8 cellular contexts compared by ENCODE assay signal in genomic region chr11:67252831-67253239, GRCh38. TPM values are rescaled to one million over a fixed set of nuclear protein-coding genes. Genes with fewer than 3 reads are reported as not detected.
A peak's percentile ranks its signal among the peaks of the same experiment; 100 is the strongest.
DNase-seq lines count a peak whose midpoint lies in the region; ATAC-seq and TF ChIP-seq lines count a peak whose summit lies in the region.

No MANE protein-coding gene starts in this region.

- H3K36me3 Mint-ChIP-seq in CD8-positive, alpha-beta T cell: peaks cover 96% of the 10 kb centered on the region
- peaks cover 79% of the 10 kb centered on the region for H3K36me3 Mint-ChIP-seq in activated CD4-positive, alpha-beta memory T cell treated with anti-CD3 and anti-CD28 coated beads for 36 hours
- peaks cover 66% of the 10 kb centered on the region for H3K36me3 Mint-ChIP-seq in stimulated activated memory B cell treated with anti-CD40 and anti-IgM and Interleukin-4, amounts not matched to agents 10 μg/mL and 1 μg/mL and 100 μg/mL, for 72 hours

- H3K27me3 ChIP-seq in CD8-positive, alpha-beta T cell (ENCODE audit: insufficient read depth, low read length): no peaks in the 10 kb centered on the region
- H3K27me3 ChIP-seq in heart right ventricle: no peaks in the 10 kb centered on the region
- H3K27me3 ChIP-seq in effector memory CD4-positive, alpha-beta T cell (replicated peaks; ENCODE audit: control insufficient read depth, insufficient read depth, low read length, poor library complexity, severe bottlenecking): no peaks in the 10 kb centered on the region

- CTCF ChIA-PET in CD8-positive, alpha-beta T cell (lab: Charles Lee): interaction anchor here (1.2 to 3.0 kb wide), 5 partner anchors 10 to 101 kb away, joined by 3 to 28 read pairs (median 8); partner anchors contain the start of gene POLD4
- CTCF ChIA-PET in activated CD4-positive, alpha-beta memory T cell treated with anti-CD3 and anti-CD28 coated beads for 36 hours (lab: Charles Lee): interaction anchor here (0.7 to 5.4 kb wide), 8 partner anchors 10 to 99 kb away, joined by 3 to 36 read pairs (median 6); no protein-coding TSS in a partner anchor

- H3K4me1 Mint-ChIP-seq in CD8-positive, alpha-beta T cell (ENCODE audit: low read depth): peaks cover 37% of the 10 kb centered on the region
- H3K4me1 Mint-ChIP-seq in activated CD4-positive, alpha-beta memory T cell treated with anti-CD3 and anti-CD28 coated beads for 36 hours (ENCODE audit: low read depth): peaks cover 39% of the 10 kb centered on the region
- peaks cover 20% of the 10 kb centered on the region for H3K4me1 Mint-ChIP-seq in stimulated activated memory B cell treated with anti-CD40 and anti-IgM and Interleukin-4, amounts not matched to agents 10 μg/mL and 1 μg/mL and 100 μg/mL, for 72 hours

- DNase-seq in CD8-positive, alpha-beta T cell: peak in 2 of 7 experiments; percentile 37 to 58
- peak; percentile 45 for DNase-seq in HT1080 (ENCODE audit: low read depth)
- DNase-seq in activated CD4-positive, alpha-beta memory T cell treated with anti-CD3 and anti-CD28 coated beads for 36 hours: peak; percentile 49
- peak in 1 of 2 donors; percentile 31 for DNase-seq in heart right ventricle
- DNase-seq in effector memory CD4-positive, alpha-beta T cell: no peak
- DNase-seq in DMS114 treated with DMSO at 0.1 percent for 48 hours (lab: John Stamatoyannopoulos, UW; ENCODE audit: unreplicated experiment): no peak

- intact Hi-C loops in CD8-positive, alpha-beta T cell (cut with DNase I, micrococcal nuclease): no loop called here
- intact Hi-C loops in activated CD4-positive, alpha-beta memory T cell treated with anti-CD3 and anti-CD28 coated beads for 36 hours (cut with micrococcal nuclease): no loop called here
- intact Hi-C loops in heart right ventricle (cut with DNase I): no loop called here

- peak; percentile 76 for ATAC-seq in CD8-positive, alpha-beta T cell
- ATAC-seq in heart right ventricle (peak in 7 of 8 donors; percentile 44 to 70 (median 62)), HG03196 (IDR thresholded peaks at IDR 0.05; ENCODE audit: unreplicated experiment) (no peak)
- peak; percentile 63 for ATAC-seq in stimulated activated memory B cell treated with anti-CD40 and anti-IgM and Interleukin-4, amounts not matched to agents 10 μg/mL and 1 μg/mL and 100 μg/mL, for 72 hours

- no peaks in the 10 kb centered on the region for H3K9me3 ChIP-seq in CD8-positive, alpha-beta T cell (ENCODE audit: low read length)
- no peaks in the 10 kb centered on the region for H3K9me3 ChIP-seq in heart right ventricle
- no peaks in the 10 kb centered on the region for H3K9me3 ChIP-seq in effector memory CD4-positive, alpha-beta T cell (ENCODE audit: control insufficient read depth, low read length)

- H3K27me3 Mint-ChIP-seq in CD8-positive, alpha-beta T cell (ENCODE audit: low read depth): no peaks in the 10 kb centered on the region
- H3K27me3 Mint-ChIP-seq in activated CD4-positive, alpha-beta memory T cell treated with anti-CD3 and anti-CD28 coated beads for 36 hours: no peaks in the 10 kb centered on the region
- H3K27me3 Mint-ChIP-seq in stimulated activated memory B cell treated with anti-CD40 and anti-IgM and Interleukin-4, amounts not matched to agents 10 μg/mL and 1 μg/mL and 100 μg/mL, for 72 hours: no peaks in the 10 kb centered on the region

- TF ChIP-seq CTCF in CD8-positive, alpha-beta T cell (IDR thresholded peaks at IDR 0.05): peak; percentile 23
- peak in 7 of 9 donors; percentile 22 to 49 (median 30) for TF ChIP-seq CTCF in heart right ventricle (IDR thresholded peaks at IDR 0.05)

- peaks cover 92% of the 10 kb centered on the region for H3K36me3 ChIP-seq in CD8-positive, alpha-beta T cell (ENCODE audit: insufficient read depth, low read length)
- peaks cover 6 to 100% (median 84%) of the 10 kb centered on the region in 9 donors for H3K36me3 ChIP-seq in heart right ventricle
- H3K36me3 ChIP-seq in effector memory CD4-positive, alpha-beta T cell (ENCODE audit: control insufficient read depth, insufficient read depth, low read length): peaks cover 94% of the 10 kb centered on the region

- no peak overlapping the region for H3K4me3 ChIP-seq in CD8-positive, alpha-beta T cell (ENCODE audit: low read depth, low read length)
- H3K4me3 ChIP-seq in heart right ventricle: no peak overlapping the region
- no peak overlapping the region for H3K4me3 ChIP-seq in effector memory CD4-positive, alpha-beta T cell (ENCODE audit: insufficient read depth, low read depth, low read length, poor library complexity, severe bottlenecking)

- no peaks in the 10 kb centered on the region for H3K9me3 Mint-ChIP-seq in CD8-positive, alpha-beta T cell
- H3K9me3 Mint-ChIP-seq in activated CD4-positive, alpha-beta memory T cell treated with anti-CD3 and anti-CD28 coated beads for 36 hours: no peaks in the 10 kb centered on the region
- H3K9me3 Mint-ChIP-seq in stimulated activated memory B cell treated with anti-CD40 and anti-IgM and Interleukin-4, amounts not matched to agents 10 μg/mL and 1 μg/mL and 100 μg/mL, for 72 hours: no peaks in the 10 kb centered on the region

- H3K27ac ChIP-seq in CD8-positive, alpha-beta T cell (ENCODE audit: low read depth, low read length): no peak overlapping the region
- H3K27ac ChIP-seq in heart right ventricle: no peak overlapping the region
- H3K27ac ChIP-seq in effector memory CD4-positive, alpha-beta T cell (ENCODE audit: insufficient read depth, low read length, poor library complexity, severe bottlenecking): no peak overlapping the region

- WGBS in heart right ventricle, 2 donors: 81 to 84% methylated on average over 4 of the region's 4 CpGs

- POLR2A ChIA-PET in CD8-positive, alpha-beta T cell (lab: Charles Lee): interaction anchor here (0.8 to 2.4 kb wide), 3 partner anchors 12 to 65 kb away, joined by 3 to 17 read pairs (median 8); no protein-coding TSS in a partner anchor
- POLR2A ChIA-PET in activated CD4-positive, alpha-beta memory T cell treated with anti-CD3 and anti-CD28 coated beads for 36 hours (lab: Charles Lee): interaction anchor here (1.5 to 3.0 kb wide), 2 partner anchors 12 to 50 kb away, joined by 3 to 10 read pairs; no protein-coding TSS in a partner anchor

- no peak overlapping the region for H3K4me3 Mint-ChIP-seq in CD8-positive, alpha-beta T cell
- no peak overlapping the region for H3K4me3 Mint-ChIP-seq in activated CD4-positive, alpha-beta memory T cell treated with anti-CD3 and anti-CD28 coated beads for 36 hours
- H3K4me3 Mint-ChIP-seq in stimulated activated memory B cell treated with anti-CD40 and anti-IgM and Interleukin-4, amounts not matched to agents 10 μg/mL and 1 μg/mL and 100 μg/mL, for 72 hours: no peak overlapping the region

- H3K27ac Mint-ChIP-seq in CD8-positive, alpha-beta T cell: peak overlapping the region; percentile 53
- peak overlapping the region; percentile 61 for H3K27ac Mint-ChIP-seq in activated CD4-positive, alpha-beta memory T cell treated with anti-CD3 and anti-CD28 coated beads for 36 hours
- no peak overlapping the region for H3K27ac Mint-ChIP-seq in stimulated activated memory B cell treated with anti-CD40 and anti-IgM and Interleukin-4, amounts not matched to agents 10 μg/mL and 1 μg/mL and 100 μg/mL, for 72 hours

- H3K4me1 ChIP-seq in CD8-positive, alpha-beta T cell (ENCODE audit: insufficient read depth, low read length): peaks cover 21% of the 10 kb centered on the region
- peaks cover 0 to 41% (median 14%) of the 10 kb centered on the region in 9 donors for H3K4me1 ChIP-seq in heart right ventricle
- H3K4me1 ChIP-seq in effector memory CD4-positive, alpha-beta T cell (ENCODE audit: control insufficient read depth, insufficient read depth, low read length, poor library complexity, severe bottlenecking): peaks cover 8% of the 10 kb centered on the region

RNA-seq across cellular contexts. Expression of gene GRK2, which starts 13.4 kb away (rescaled TPM):
- 100 to 1,000 TPM; 356 to 371 TPM for total RNA-seq in CD8-positive, alpha-beta T cell
- 42.6 and 51.5 TPM in 2 replicates for total RNA-seq in HT1080 (2014; rRNA removed; shearing (Covaris generic))
- polyA plus RNA-seq in HT1080 (2015; cell fraction: cytosol; rRNA removed): 47.7 and 55.9 TPM in 2 replicates
- polyA plus RNA-seq in HT1080 (2015; cell fraction: nucleus; rRNA removed): 65.4 and 67.2 TPM in 2 replicates
- total RNA-seq in activated CD4-positive, alpha-beta memory T cell treated with anti-CD3 and anti-CD28 coated beads for 36 hours: 100 to 1,000 TPM; 273 to 279 TPM
- total RNA-seq in heart right ventricle: 10 to 100 TPM; 34.2 to 60.9 (median 44.0) TPM
- 10 to 100 TPM; 48.0 to 65.0 TPM for polyA plus RNA-seq in heart right ventricle

RNA-seq across cellular contexts. Expression of gene ANKRD13D, which starts 36.3 kb away (rescaled TPM):
- 100 to 1,000 TPM; 152 TPM for total RNA-seq in CD8-positive, alpha-beta T cell
- 26.5 and 27.6 TPM in 2 replicates for total RNA-seq in HT1080 (2014; rRNA removed; shearing (Covaris generic))
- 16.5 and 19.1 TPM in 2 replicates for polyA plus RNA-seq in HT1080 (2015; cell fraction: cytosol; rRNA removed)
- polyA plus RNA-seq in HT1080 (2015; cell fraction: nucleus; rRNA removed): 62.5 and 64.1 TPM in 2 replicates
- 10 to 100 TPM; 85.9 to 89.4 TPM for total RNA-seq in activated CD4-positive, alpha-beta memory T cell treated with anti-CD3 and anti-CD28 coated beads for 36 hours
- 10 to 100 TPM in 6 of 10 donors, 1 to 10 TPM in 4; 7.9 to 21.0 (median 12.3) TPM for total RNA-seq in heart right ventricle
- 10 to 100 TPM; 14.2 to 39.4 TPM for polyA plus RNA-seq in heart right ventricle

RNA-seq across cellular contexts. Expression of gene SSH3, which starts 50.5 kb away (rescaled TPM):
- 1 to 10 TPM; 5.9 to 9.9 TPM for total RNA-seq in CD8-positive, alpha-beta T cell
- 2.2 and 2.9 TPM in 2 replicates for total RNA-seq in HT1080 (2014; rRNA removed; shearing (Covaris generic))
- 10.4 and 11.7 TPM in 2 replicates for polyA plus RNA-seq in HT1080 (2015; cell fraction: cytosol; rRNA removed)
- polyA plus RNA-seq in HT1080 (2015; cell fraction: nucleus; rRNA removed): 40.8 and 46.7 TPM in 2 replicates
- 10 to 100 TPM; 14.9 to 19.4 TPM for total RNA-seq in activated CD4-positive, alpha-beta memory T cell treated with anti-CD3 and anti-CD28 coated beads for 36 hours
- total RNA-seq in heart right ventricle: 10 to 100 TPM; 11.9 to 21.2 (median 15.6) TPM
- polyA plus RNA-seq in heart right ventricle: 10 to 100 TPM in 1 of 2 donors, 1 to 10 TPM in 1; 7.8 to 15.5 TPM

Comparison
In these comparisons a context has a peak if more than half of its experiments do, and no peak if none do; other contexts are left out.
1. DNase-seq: peak in HT1080 (single experiment) and activated CD4-positive, alpha-beta memory T cell treated with anti-CD3 and anti-CD28 coated beads for 36 hours (single experiment); none in effector memory CD4-positive, alpha-beta T cell (0 of 3) and DMS114 treated with DMSO at 0.1 percent for 48 hours (single experiment).